ENCODE assay signal across 25 cellular contexts in the genomic region with DNA sequence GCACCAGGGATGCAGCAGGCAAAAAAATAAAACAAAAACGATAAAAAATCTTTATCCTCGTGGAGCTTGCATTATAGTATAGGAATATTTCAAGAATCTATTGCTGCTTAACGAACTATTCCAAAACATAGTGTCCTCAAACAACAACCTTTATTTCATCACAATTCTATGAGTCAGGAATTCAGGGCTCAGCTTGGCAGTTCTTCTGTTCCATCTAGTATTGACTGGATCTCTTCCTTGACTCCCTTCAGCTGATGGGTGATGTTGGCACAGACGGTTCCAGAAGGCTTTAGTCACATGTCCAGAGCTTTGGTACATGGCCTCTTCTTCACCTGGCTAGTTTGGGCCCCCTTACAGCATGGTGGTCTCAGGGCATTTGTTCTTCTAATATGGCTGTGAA.
DNase-seq lines count a peak whose midpoint lies in the region; ATAC-seq and TF ChIP-seq lines count a peak whose summit lies in the region.
"Had no signal": no experiment of that assay in that cellular context is flagged by ENCODE, and none has a peak within 500 bp of the region (broad histone marks: within the 10 kb centered on the region; RNA-seq: fewer than 3 reads in every experiment).

No MANE protein-coding gene starts in this region.

- intact Hi-C loops in MCF 10A (cut with micrococcal nuclease): no loop called here
- intact Hi-C loops in mammary epithelial cell (cut with micrococcal nuclease): loop anchor here (5.0 kb wide), 1 partner anchor 38 kb away; no protein-coding TSS in a partner anchor
- intact Hi-C loops in Panc1 (cut with micrococcal nuclease; ENCODE audit: unreplicated experiment): no loop called here
- intact Hi-C loops in activated T-helper 2 cell treated with anti-CD3 and anti-CD28 coated beads, Interferon-gamma antibody, Interleukin-2, Interleukin-4, amounts not matched to agents 10 μg/mL and 5 μg/mL and 100 μg/mL, durations not matched to agents 14 hours and 24 hours and 36 hours (cut with micrococcal nuclease): loop anchor here (10.0 kb wide), 3 partner anchors 396 to 1084 kb away; no protein-coding TSS in a partner anchor

- no peak overlapping the region for H3K4me3 Mint-ChIP-seq in MCF 10A (ENCODE audit: unreplicated experiment)
- no peak overlapping the region for H3K4me3 Mint-ChIP-seq in activated T-helper 2 cell treated with anti-CD3 and anti-CD28 coated beads, Interferon-gamma antibody, Interleukin-2, Interleukin-4, amounts not matched to agents 10 μg/mL and 5 μg/mL and 100 μg/mL, durations not matched to agents 14 hours and 24 hours and 36 hours (ENCODE audit: low read depth)
- H3K4me3 Mint-ChIP-seq in stimulated activated naive CD8-positive, alpha-beta T cell treated with anti-CD3 and anti-CD28 coated beads, Interleukin-15, amount 100 ng/mL, for 72 hours: peak overlapping the region in 1 of 2 donors; percentile 54
- H3K4me3 Mint-ChIP-seq: activated CD8-positive, alpha-beta memory T cell treated with anti-CD3 and anti-CD28 coated beads, Interleukin-2, amount 10 ng/mL, durations not matched to agents 7 days and 5 days had no signal

- no peak overlapping the region for H3K9ac ChIP-seq in mammary epithelial cell (ENCODE audit: insufficient read depth, low read length)
- H3K9ac ChIP-seq in MM.1S (ENCODE audit: low read length): no peak overlapping the region

- H4K20me1 ChIP-seq in mammary epithelial cell (ENCODE audit: insufficient read depth, low read length) (no peaks in the 10 kb centered on the region), MM.1S (ENCODE audit: insufficient read depth, low read length) (no peaks in the 10 kb centered on the region)

- ATAC-seq in Panc1: no peak
- ATAC-seq in stimulated activated naive CD8-positive, alpha-beta T cell treated with anti-CD3 and anti-CD28 coated beads, Interleukin-15, amount 100 ng/mL, for 72 hours: no peak
- ATAC-seq: activated CD4-positive, CD25-positive, alpha-beta regulatory T cell treated with anti-CD3 and anti-CD28 coated beads, Interleukin-2, amount 50 U/mL, for 24 hours; activated CD8-positive, alpha-beta memory T cell treated with anti-CD3 and anti-CD28 coated beads, Interleukin-2, amount 10 ng/mL, durations not matched to agents 7 days and 5 days; gastrocnemius medialis; right cardiac atrium had no signal

- WGBS in mammary epithelial cell (ENCODE audit: low coverage, missing lambda C conversion rate): 96% methylated on average over 4 of the region's 4 CpGs

- no peaks in the 10 kb centered on the region for H3K4me1 ChIP-seq in mammary epithelial cell (ENCODE audit: insufficient read depth, low read length)
- H3K4me1 ChIP-seq in Panc1 (ENCODE audit: control insufficient read depth, insufficient read depth, low read length): peaks cover 5% of the 10 kb centered on the region
- peaks cover 32% of the 10 kb centered on the region for H3K4me1 ChIP-seq in effector memory CD4-positive, alpha-beta T cell (ENCODE audit: control insufficient read depth, insufficient read depth, low read length, poor library complexity, severe bottlenecking)
- H3K4me1 ChIP-seq in MM.1S (ENCODE audit: low read length): peaks cover 23% of the 10 kb centered on the region
- H3K4me1 ChIP-seq: gastrocnemius medialis, HAP-1 had no signal

- H3K27me3 Mint-ChIP-seq in MCF 10A (ENCODE audit: insufficient read depth, unreplicated experiment): no peaks in the 10 kb centered on the region
- H3K27me3 Mint-ChIP-seq in activated T-helper 2 cell treated with anti-CD3 and anti-CD28 coated beads, Interferon-gamma antibody, Interleukin-2, Interleukin-4, amounts not matched to agents 10 μg/mL and 5 μg/mL and 100 μg/mL, durations not matched to agents 14 hours and 24 hours and 36 hours (ENCODE audit: low read depth): no peaks in the 10 kb centered on the region
- H3K27me3 Mint-ChIP-seq in stimulated activated naive CD8-positive, alpha-beta T cell treated with anti-CD3 and anti-CD28 coated beads, Interleukin-15, amount 100 ng/mL, for 72 hours: no peaks in the 10 kb centered on the region
- H3K27me3 Mint-ChIP-seq: activated CD8-positive, alpha-beta memory T cell treated with anti-CD3 and anti-CD28 coated beads, Interleukin-2, amount 10 ng/mL, durations not matched to agents 7 days and 5 days had no signal

- BruUV-seq in MCF 10A (replicated peaks; lab: Mats Ljungman, UMichigan): no TSS peak
- BruUV-seq in mammary epithelial cell (replicated peaks; lab: Mats Ljungman, UMichigan): no TSS peak
- BruUV-seq in Panc1 (replicated peaks; lab: Mats Ljungman, UMichigan): no TSS peak

- H3K4me3 ChIP-seq in mammary epithelial cell (replicated peaks in 1 of 3; ENCODE audit: insufficient read depth in 1 of 3, low read depth in 2 of 3, low read length in 3 of 3): no peak overlapping the region
- no peak overlapping the region for H3K4me3 ChIP-seq in Panc1 (ENCODE audit: low read depth in 2 of 2, low read length in 2 of 2)
- no peak overlapping the region for H3K4me3 ChIP-seq in effector memory CD4-positive, alpha-beta T cell (ENCODE audit: insufficient read depth, low read depth, low read length, poor library complexity, severe bottlenecking)
- H3K4me3 ChIP-seq in MM.1S (ENCODE audit: low read length): no peak overlapping the region
- H3K4me3 ChIP-seq: cardiac muscle cell, gastrocnemius medialis, HAP-1, spleen had no signal

- H3K27me3 ChIP-seq in mammary epithelial cell (ENCODE audit: insufficient read depth, low read length) (no peaks in the 10 kb centered on the region), Panc1 (ENCODE audit: control insufficient read depth, insufficient read depth, low read length) (no peaks in the 10 kb centered on the region), MM.1S (replicated peaks; ENCODE audit: insufficient read depth, low read length) (no peaks in the 10 kb centered on the region)
- H3K27me3 ChIP-seq in effector memory CD4-positive, alpha-beta T cell (replicated peaks; ENCODE audit: control insufficient read depth, insufficient read depth, low read length, poor library complexity, severe bottlenecking): no peaks in the 10 kb centered on the region
- H3K27me3 ChIP-seq: cardiac muscle cell, gastrocnemius medialis, spleen had no signal

- H3K27ac ChIP-seq in mammary epithelial cell (ENCODE audit: insufficient read depth, low read depth, low read length) (no peak overlapping the region), Panc1 (ENCODE audit: low read length) (peak overlapping the region; percentile 2; the same call in 1 of the 2 replicates), MM.1S (ENCODE audit: low read length) (no peak overlapping the region)
- H3K27ac ChIP-seq in effector memory CD4-positive, alpha-beta T cell (ENCODE audit: insufficient read depth, low read length, poor library complexity, severe bottlenecking): no peak overlapping the region
- H3K27ac ChIP-seq: cardiac muscle cell, gastrocnemius medialis, spleen had no signal

- H3K36me3 ChIP-seq in mammary epithelial cell (ENCODE audit: insufficient read depth, low read length): no peaks in the 10 kb centered on the region
- no peaks in the 10 kb centered on the region for H3K36me3 ChIP-seq in Panc1 (ENCODE audit: control insufficient read depth, insufficient read depth, low read length)
- no peaks in the 10 kb centered on the region for H3K36me3 ChIP-seq in effector memory CD4-positive, alpha-beta T cell (ENCODE audit: control insufficient read depth, insufficient read depth, low read length)
- no peaks in the 10 kb centered on the region for H3K36me3 ChIP-seq in MM.1S (replicated peaks; ENCODE audit: insufficient read depth, low read length)
- H3K36me3 ChIP-seq: cardiac muscle cell, gastrocnemius medialis, HAP-1, spleen had no signal

- DNase-seq in MCF 10A (ENCODE audit: unreplicated experiment) (peak; percentile 9), mammary epithelial cell (no peak), Panc1 (ENCODE audit: low read depth, low spot score) (no peak), MM.1S (no peak)
- DNase-seq in activated T-helper 2 cell treated with anti-CD3 and anti-CD28 coated beads, Interferon-gamma antibody, Interleukin-2, Interleukin-4, amounts not matched to agents 10 μg/mL and 5 μg/mL and 100 μg/mL, durations not matched to agents 14 hours and 24 hours and 36 hours (ENCODE audit: low spot score): no peak
- no peak for DNase-seq in stimulated activated naive CD8-positive, alpha-beta T cell treated with anti-CD3 and anti-CD28 coated beads, Interleukin-15, amount 100 ng/mL, for 72 hours
- no peak for DNase-seq in effector memory CD4-positive, alpha-beta T cell
- DNase-seq: activated CD8-positive, alpha-beta memory T cell treated with anti-CD3 and anti-CD28 coated beads, Interleukin-2, amount 10 ng/mL, durations not matched to agents 7 days and 5 days; activated effector memory CD4-positive, alpha-beta T cell treated with anti-CD3 and anti-CD28 coated beads, Interleukin-2, amount 50 U/mL, for 16 hours; aorta; C1 segment of cervical spinal cord; gastrocnemius medialis; KBM-7; NCI-H1417; NCI-H2081; NCI-H226; posterior cingulate gyrus; right cardiac atrium; SIG-M5; spleen; substantia nigra; SW 1271 had no signal

- H3K4me2 ChIP-seq in mammary epithelial cell (ENCODE audit: insufficient read depth, low read depth, low read length): no peak overlapping the region
- no peak overlapping the region for H3K4me2 ChIP-seq in MM.1S (ENCODE audit: low read depth, low read length)

- CTCF ChIA-PET in MCF 10A (lab: Yijun Ruan, JAX) (no interaction called here), mammary epithelial cell (lab: Charles Lee; ENCODE audit: low non-redundant PET) (no interaction called here), Panc1 (lab: Charles Lee) (no interaction called here)

- peaks cover 15% of the 10 kb centered on the region for H3F3A ChIP-seq in MM.1S (ENCODE audit: insufficient read depth, low read length)

- no peaks in the 10 kb centered on the region for H3K79me2 ChIP-seq in mammary epithelial cell (ENCODE audit: insufficient read depth, low read length)
- H3K79me2 ChIP-seq in MM.1S (ENCODE audit: low read length): no peaks in the 10 kb centered on the region

- dilution Hi-C loops in mammary epithelial cell (cut with HindIII; ENCODE audit: low sequenced_read_pairs): no loop called here

- H3K9me3 Mint-ChIP-seq in MCF 10A (ENCODE audit: unreplicated experiment): peaks cover 10% of the 10 kb centered on the region
- peaks cover 39% of the 10 kb centered on the region for H3K9me3 Mint-ChIP-seq in activated T-helper 2 cell treated with anti-CD3 and anti-CD28 coated beads, Interferon-gamma antibody, Interleukin-2, Interleukin-4, amounts not matched to agents 10 μg/mL and 5 μg/mL and 100 μg/mL, durations not matched to agents 14 hours and 24 hours and 36 hours
- peaks cover 34 to 40% of the 10 kb centered on the region in 2 donors for H3K9me3 Mint-ChIP-seq in stimulated activated naive CD8-positive, alpha-beta T cell treated with anti-CD3 and anti-CD28 coated beads, Interleukin-15, amount 100 ng/mL, for 72 hours

- no peaks in the 10 kb centered on the region for H3K36me3 Mint-ChIP-seq in MCF 10A (ENCODE audit: insufficient read depth, unreplicated experiment)
- H3K36me3 Mint-ChIP-seq in activated T-helper 2 cell treated with anti-CD3 and anti-CD28 coated beads, Interferon-gamma antibody, Interleukin-2, Interleukin-4, amounts not matched to agents 10 μg/mL and 5 μg/mL and 100 μg/mL, durations not matched to agents 14 hours and 24 hours and 36 hours (ENCODE audit: low read depth): peaks cover 54% of the 10 kb centered on the region

- POLR2A ChIA-PET in MCF 10A (lab: Yijun Ruan, JAX) (no interaction called here), Panc1 (lab: Charles Lee) (no interaction called here)

- no peak for TF ChIP-seq CTCF in MCF 10A (IDR thresholded peaks at IDR 0.05; ENCODE audit: unreplicated experiment)
- TF ChIP-seq CTCF in mammary epithelial cell (conservative IDR thresholded peaks at IDR 0.05 in 1 of 2, IDR thresholded peaks at IDR 0.05 in 1 of 2; ENCODE audit: extremely low read depth in 1 of 2, insufficient read depth in 1 of 2, low read depth in 1 of 2, low read length in 2 of 2): no peak
- no peak for TF ChIP-seq CTCF in Panc1 (IDR thresholded peaks at IDR 0.05)
- no peak for TF ChIP-seq CTCF in MM.1S (IDR thresholded peaks at IDR 0.05; ENCODE audit: low read length)

- H3K9me3 ChIP-seq in mammary epithelial cell (replicated peaks; ENCODE audit: insufficient read depth, low read length): no peaks in the 10 kb centered on the region
- H3K9me3 ChIP-seq in Panc1 (ENCODE audit: control insufficient read depth, insufficient read depth, low read depth, low read length): 0 out of 2 replicates have a peak, but pooled peaks cover 6% of the 10 kb centered on the region
- no peaks in the 10 kb centered on the region for H3K9me3 ChIP-seq in effector memory CD4-positive, alpha-beta T cell (ENCODE audit: control insufficient read depth, low read length)
- H3K9me3 ChIP-seq in MM.1S (replicated peaks; ENCODE audit: insufficient read depth, low read length): no peaks in the 10 kb centered on the region
- H3K9me3 ChIP-seq: gastrocnemius medialis, HAP-1, spleen had no signal

- H3K27ac Mint-ChIP-seq in MCF 10A (ENCODE audit: low read depth, unreplicated experiment): no peak overlapping the region
- H3K27ac Mint-ChIP-seq in activated T-helper 2 cell treated with anti-CD3 and anti-CD28 coated beads, Interferon-gamma antibody, Interleukin-2, Interleukin-4, amounts not matched to agents 10 μg/mL and 5 μg/mL and 100 μg/mL, durations not matched to agents 14 hours and 24 hours and 36 hours: peak overlapping the region; percentile 81
- H3K27ac Mint-ChIP-seq in stimulated activated naive CD8-positive, alpha-beta T cell treated with anti-CD3 and anti-CD28 coated beads, Interleukin-15, amount 100 ng/mL, for 72 hours: peak overlapping the region; percentile 79 to 90

- H3K9me2 ChIP-seq in MM.1S (replicated peaks; ENCODE audit: insufficient read depth, low read length): no peaks in the 10 kb centered on the region

- no peaks in the 10 kb centered on the region for H3K4me1 Mint-ChIP-seq in MCF 10A (ENCODE audit: insufficient read depth, unreplicated experiment)
- H3K4me1 Mint-ChIP-seq in activated T-helper 2 cell treated with anti-CD3 and anti-CD28 coated beads, Interferon-gamma antibody, Interleukin-2, Interleukin-4, amounts not matched to agents 10 μg/mL and 5 μg/mL and 100 μg/mL, durations not matched to agents 14 hours and 24 hours and 36 hours (ENCODE audit: low read depth): peaks cover 73% of the 10 kb centered on the region
- H3K4me1 Mint-ChIP-seq in stimulated activated naive CD8-positive, alpha-beta T cell treated with anti-CD3 and anti-CD28 coated beads, Interleukin-15, amount 100 ng/mL, for 72 hours: peaks cover 85% of the 10 kb centered on the region

- in situ Hi-C loops in mammary epithelial cell (cut with MboI; ENCODE audit: low sequenced_read_pairs in 2 of 2): no loop called here
- in situ Hi-C loops in Panc1 (cut with HindIII; ENCODE audit: low pct_unique_long_range_greater_than_20kb, low sequenced_read_pairs): no loop called here

- no peak overlapping the region for H2AFZ ChIP-seq in mammary epithelial cell (ENCODE audit: low read depth, low read length)
- no peak overlapping the region for H2AFZ ChIP-seq in MM.1S (ENCODE audit: low read length)

Comparison
In these comparisons a context has a peak if more than half of its experiments do, and no peak if none do; other contexts are left out.
1. intact Hi-C loops: an anchor here in mammary epithelial cell (5.0 kb wide) and activated T-helper 2 cell treated with anti-CD3 and anti-CD28 coated beads, Interferon-gamma antibody, Interleukin-2, Interleukin-4, amounts not matched to agents 10 μg/mL and 5 μg/mL and 100 μg/mL, durations not matched to agents 14 hours and 24 hours and 36 hours (10.0 kb wide); none called in MCF 10A and Panc1.